In genomic region chr1:114347431-114348209, GRCh38 we compare ENCODE assay signal across 20 cellular contexts.
"Had no signal": no experiment of that assay in that cellular context is flagged by ENCODE, and none has a peak within 500 bp of the region (broad histone marks: within the 10 kb centered on the region; RNA-seq: fewer than 3 reads in every experiment).

No MANE protein-coding gene starts in this region.

- H3K27me3 Mint-ChIP-seq: activated T-cell treated with anti-CD3 and anti-CD28 coated beads, Interleukin-2, amount 50 U/mL, for 24 hours; naive thymus-derived CD4-positive, alpha-beta T cell had no signal

- ATAC-seq: left colon; naive thymus-derived CD4-positive, alpha-beta T cell; stimulated activated naive CD8-positive, alpha-beta T cell treated with anti-CD3 and anti-CD28 coated beads, Interleukin-15, Interleukin-2, amounts not matched to agents 100 U/mL and 50 U/mL, for 24 hours; upper lobe of right lung had no signal

- H3K4me3 Mint-ChIP-seq: activated naive CD4-positive, alpha-beta T cell treated with anti-CD3 and anti-CD28 coated beads, Interleukin-2, amount 10 ng/mL, durations not matched to agents 7 days and 5 days; activated T-cell treated with anti-CD3 and anti-CD28 coated beads, Interleukin-2, amount 50 U/mL, for 24 hours had no signal

- H3K9ac ChIP-seq: SK-N-SH had no signal

- H3K36me3 Mint-ChIP-seq: naive thymus-derived CD4-positive, alpha-beta T cell; T-cell had no signal

- H3K4me3 ChIP-seq: adrenal gland had no signal

- H3K27ac Mint-ChIP-seq: activated T-cell treated with anti-CD3 and anti-CD28 coated beads, Interleukin-2, amount 50 U/mL, for 24 hours had no signal

- H3K9me3 Mint-ChIP-seq: activated naive CD4-positive, alpha-beta T cell treated with anti-CD3 and anti-CD28 coated beads, Interleukin-2, amount 10 ng/mL, durations not matched to agents 7 days and 5 days; activated T-cell treated with anti-CD3 and anti-CD28 coated beads, Interleukin-2, amount 50 U/mL, for 24 hours; naive thymus-derived CD4-positive, alpha-beta T cell; T-cell had no signal

- H3K9me3 ChIP-seq: adrenal gland, heart right ventricle, SK-N-SH, upper lobe of right lung had no signal

- H3K27ac ChIP-seq: adrenal gland, epithelial cell of prostate, heart right ventricle, upper lobe of right lung had no signal

- DNase-seq: activated CD4-positive, alpha-beta T cell treated with anti-CD3 and anti-CD28 coated beads, Interleukin-2, amount 50 U/mL, for 48 hours; activated CD4-positive, CD25-positive, alpha-beta regulatory T cell treated with anti-CD3 and anti-CD28 coated beads, Interleukin-2, amount 50 U/mL, for 72 hours; activated naive CD4-positive, alpha-beta T cell treated with anti-CD3 and anti-CD28 coated beads, Interleukin-2, amount 10 ng/mL, durations not matched to agents 7 days and 5 days; activated T-cell treated with anti-CD3 and anti-CD28 coated beads, Interleukin-2, amount 50 U/mL, for 24 hours; adrenal gland; central memory CD4-positive, alpha-beta T cell; cortex of kidney; effector memory CD4-positive, alpha-beta T cell; heart right ventricle; left colon; naive thymus-derived CD4-positive, alpha-beta T cell; posterior cingulate gyrus; SK-N-SH; small intestine; stimulated activated CD4-positive, alpha-beta T cell treated with anti-CD3 and anti-CD28 coated beads, Interleukin-4, amount 100 ng/mL, for 4 hours; stimulated activated CD8-positive, alpha-beta memory T cell treated with anti-CD3 and anti-CD28 coated beads, Interleukin-4, amount 100 ng/mL, for 48 hours; stimulated activated naive CD8-positive, alpha-beta T cell treated with anti-CD3 and anti-CD28 coated beads, Interleukin-15, Interleukin-2, amounts not matched to agents 100 U/mL and 50 U/mL, for 24 hours; T-cell; upper lobe of right lung had no signal

- H3K27me3 ChIP-seq: adrenal gland, heart right ventricle, upper lobe of right lung had no signal

- H3K36me3 ChIP-seq: adrenal gland, heart right ventricle, upper lobe of right lung had no signal
